ENCODE assay signal across 9 cellular contexts in the genomic region with DNA sequence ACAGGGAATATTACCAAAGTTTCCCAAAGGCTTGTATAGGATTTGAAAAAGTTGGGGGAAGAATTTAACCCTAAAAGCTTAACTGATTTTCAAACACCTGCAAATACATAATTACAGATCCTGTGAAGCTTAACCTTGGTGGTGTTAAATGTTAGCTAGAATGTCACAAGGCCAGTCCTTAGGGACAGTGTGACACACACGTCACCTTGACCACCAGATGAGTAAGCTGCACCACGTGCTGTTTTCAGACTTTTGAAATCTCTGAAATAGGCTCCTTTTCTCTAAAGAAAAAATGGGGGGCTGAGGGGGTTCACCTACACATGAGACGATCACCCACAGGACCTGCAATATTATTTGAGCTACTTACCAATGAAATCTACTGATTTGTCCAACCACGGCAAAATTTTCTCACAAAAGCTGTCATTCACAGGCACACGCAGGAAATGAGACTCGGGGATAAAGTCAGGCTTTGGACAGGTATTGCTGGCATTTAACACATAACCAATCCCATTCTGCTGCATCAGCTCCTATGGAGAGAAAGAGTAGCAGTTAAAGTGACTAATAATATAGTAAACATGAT.
DNase-seq lines count a peak whose midpoint lies in the region; ATAC-seq, FAIRE-seq and TF ChIP-seq lines count a peak whose summit lies in the region.
"Had no signal": no experiment of that assay in that cellular context is flagged by ENCODE, and none has a peak within 500 bp of the region (broad histone marks: within the 10 kb centered on the region; RNA-seq: fewer than 3 reads in every experiment).

No MANE protein-coding gene starts in this region.

- WGBS in GM12878 (ENCODE audit: insufficient coverage, insufficient replicate concordance, low lambda C conversion rate, missing lambda C conversion rate), result 35% methylated on average over 6 of the region's 6 CpGs

- H3K27me3 ChIP-seq in GM06990 (replicated peaks; ENCODE audit: control insufficient read depth, insufficient read depth, low read length) (no peaks in the 10 kb centered on the region), GM12878 (replicated peaks in 1 of 2; ENCODE audit: control insufficient read depth in 2 of 2, insufficient read depth in 2 of 2, low read length in 1 of 2) (no peaks in the 10 kb centered on the region), osteoblast (ENCODE audit: insufficient read depth, low read length) (no peaks in the 10 kb centered on the region), breast epithelium (no peaks in the 10 kb centered on the region)

- RAD21 ChIA-PET in GM12878 (lab: Charles Lee; ENCODE audit: unreplicated experiment), result interaction anchor here (0.7 to 3.9 kb wide), 39 partner anchors 8 to 907 kb away, joined by 3 to 56 read pairs (median 4); no protein-coding TSS in a partner anchor

- POLR2A ChIA-PET in GM12878 (lab: Charles Lee), result interaction anchor here (0.6 to 5.2 kb wide), 17 partner anchors 11 to 217 kb away, joined by 3 to 51 read pairs (median 4); a partner anchor contains a TSS

- ATAC-seq in GM19372 (IDR thresholded peaks at IDR 0.05; ENCODE audit: low read depth, unreplicated experiment) (peak; percentile 87), HG03095 (IDR thresholded peaks at IDR 0.05; ENCODE audit: unreplicated experiment) (peak; percentile 66), GM12878 (peak; percentile 93), HG03039 (IDR thresholded peaks at IDR 0.05; ENCODE audit: unreplicated experiment) (no peak)

- TF ChIP-seq CTCF in GM06990 (IDR thresholded peaks at IDR 0.05; ENCODE audit: insufficient read depth, low read length, poor library complexity, severe bottlenecking), result no peak
- TF ChIP-seq CTCF in GM12878 (IDR thresholded peaks at IDR 0.05 in 2 of 3, conservative IDR thresholded peaks at IDR 0.05 in 1 of 3; ENCODE audit: control insufficient read depth in 2 of 3, extremely low read depth in 1 of 3, insufficient read depth in 1 of 3, low read depth in 3 of 3, low read length in 3 of 3), result no peak
- TF ChIP-seq CTCF in osteoblast (IDR thresholded peaks at IDR 0.05; ENCODE audit: extremely low read depth, low read depth, low read length), result no peak
- no peak for TF ChIP-seq CTCF in breast epithelium (IDR thresholded peaks at IDR 0.05)

- H2AFZ ChIP-seq in GM12878 (ENCODE audit: control insufficient read depth, low read depth, low read length) (no peak overlapping the region; the same call in 1 of the 2 replicates), osteoblast (ENCODE audit: low read length) (no peak overlapping the region)

- in situ Hi-C loops in GM12878 (cut with MboI), result no loop called here

- peak; percentile 96 to 98 for TF ChIP-seq EP300 in GM12878 (IDR thresholded peaks at IDR 0.05; ENCODE audit: borderline replicate concordance in 1 of 2, control insufficient read depth in 1 of 2, low read depth in 2 of 2, low read length in 2 of 2)

- H3K9me3 ChIP-seq in GM12878 (replicated peaks; ENCODE audit: control insufficient read depth, insufficient read depth, low read length) (no peaks in the 10 kb centered on the region), osteoblast (ENCODE audit: low read depth, low read length) (no peaks in the 10 kb centered on the region), breast epithelium (no peaks in the 10 kb centered on the region)

- peak; percentile 75 for FAIRE-seq in GM12878 (lab: Jason Lieb, UNC)

- peak; percentile 28 for DNase-seq in GM06990 (ENCODE audit: extremely low read depth, insufficient read length)
- peak; percentile 57 for DNase-seq in GM12878 (ENCODE audit: low read depth, low spot score)
- no peak for DNase-seq in SK-N-DZ (ENCODE audit: low spot score)
- no peak for DNase-seq in osteoblast (ENCODE audit: insufficient read length, low spot score, missing footprints)
- DNase-seq in breast epithelium (ENCODE audit: low spot score in 2 of 2), result no peak
- DNase-seq: DMS 273 treated with DMSO at 0.1 percent for 48 hours had no signal

- intact Hi-C loops in GM12878 (cut with micrococcal nuclease; ENCODE audit: unreplicated experiment), result loop anchor here (1.0 kb wide), 1 partner anchor 20 kb away; no protein-coding TSS in a partner anchor
- intact Hi-C loops in breast epithelium (cut with DNase I; ENCODE audit: low total_unique reads), result no loop called here

- BruUV-seq in GM12878 (replicated peaks; lab: Mats Ljungman, UMichigan), result no TSS peak

- H3K4me3 ChIP-seq in GM06990 (replicated peaks; ENCODE audit: low read depth, low read length) (no peak overlapping the region), GM12878 (no peak overlapping the region), osteoblast (ENCODE audit: insufficient read depth, low read length) (no peak overlapping the region), breast epithelium (no peak overlapping the region)

- TF ChIP-seq RAD21 in GM12878 (IDR thresholded peaks at IDR 0.05; ENCODE audit: insufficient read depth, low read depth, low read length), result no peak

- peaks cover 19% of the 10 kb centered on the region for H3K4me1 ChIP-seq in GM12878 (ENCODE audit: control insufficient read depth, insufficient read depth, low read length)
- no peaks in the 10 kb centered on the region for H3K4me1 ChIP-seq in osteoblast (ENCODE audit: insufficient read depth, low read length)
- H3K4me1 ChIP-seq in breast epithelium, result no peaks in the 10 kb centered on the region

- peaks cover 2% of the 10 kb centered on the region for H3K79me2 ChIP-seq in GM12878 (ENCODE audit: control insufficient read depth, insufficient read depth, low read length)
- no peaks in the 10 kb centered on the region for H3K79me2 ChIP-seq in osteoblast (ENCODE audit: insufficient read depth, low read length)

- CTCF ChIA-PET in GM12878 (lab: Yijun Ruan, JAX), result interaction anchor here (0.8 to 10.6 kb wide), 13 partner anchors 9 to 250 kb away, joined by 3 to 72 read pairs (median 5); no protein-coding TSS in a partner anchor

- H3K27ac ChIP-seq in GM12878 (ENCODE audit: control insufficient read depth, insufficient read depth) (peak overlapping the region; percentile 58), osteoblast (ENCODE audit: low read depth, low read length) (no peak overlapping the region), breast epithelium (no peak overlapping the region)

- TF ChIP-seq POLR2A in GM12878 (IDR thresholded peaks at IDR 0.05; ENCODE audit: low read depth, low read length) (no peak), breast epithelium (IDR thresholded peaks at IDR 0.05) (no peak)

- H3K36me3 ChIP-seq in GM06990 (ENCODE audit: control insufficient read depth, insufficient read depth, low read length), result peaks cover 3% of the 10 kb centered on the region
- H3K36me3 ChIP-seq in GM12878 (ENCODE audit: control insufficient read depth in 2 of 2, insufficient read depth in 2 of 2, low read length in 1 of 2), result peaks cover 9 to 18% of the 10 kb centered on the region in 2 experiments
- no peaks in the 10 kb centered on the region for H3K36me3 ChIP-seq in osteoblast (ENCODE audit: insufficient read depth, low read length)
- no peaks in the 10 kb centered on the region for H3K36me3 ChIP-seq in breast epithelium

- SMC1A ChIA-PET in GM12878 (lab: Charles Lee; ENCODE audit: uncharacterized antibody, unreplicated experiment), result interaction anchor here (0.7 to 8.3 kb wide), 29 partner anchors 9 to 251 kb away, joined by 3 to 98 read pairs (median 4); a partner anchor contains a TSS

- H3K4me2 ChIP-seq in GM12878 (ENCODE audit: control insufficient read depth, insufficient read depth) (0 out of 2 replicates have a peak overlapping the region, but pooled peaks have one; percentile 13), osteoblast (ENCODE audit: insufficient read depth, low read length) (no peak overlapping the region)

- H4K20me1 ChIP-seq in GM12878 (ENCODE audit: control insufficient read depth, insufficient read depth) (no peaks in the 10 kb centered on the region), osteoblast (ENCODE audit: insufficient read depth, low read length) (no peaks in the 10 kb centered on the region)

- H3K9ac ChIP-seq in GM12878 (ENCODE audit: control insufficient read depth, insufficient read depth, low read length), result peak overlapping the region; percentile 35; the same call in 1 of the 2 replicates

TF ChIP-seq in GM12878, 131 proteins besides CTCF, POLR2A, EP300 and RAD21 (continues in another document):
- TF ChIP-seq MYB (IDR thresholded peaks at IDR 0.05; ENCODE audit: borderline replicate concordance, low read depth, low read length), result peak; percentile 80
- TF ChIP-seq MEF2A (IDR thresholded peaks at IDR 0.05; ENCODE audit: insufficient read depth, low read depth, low read length), result no peak
- no peak for TF ChIP-seq SPI1 (IDR thresholded peaks at IDR 0.05; ENCODE audit: borderline replicate concordance, insufficient read depth, low read depth, low read length)
- TF ChIP-seq, protein P1, sequence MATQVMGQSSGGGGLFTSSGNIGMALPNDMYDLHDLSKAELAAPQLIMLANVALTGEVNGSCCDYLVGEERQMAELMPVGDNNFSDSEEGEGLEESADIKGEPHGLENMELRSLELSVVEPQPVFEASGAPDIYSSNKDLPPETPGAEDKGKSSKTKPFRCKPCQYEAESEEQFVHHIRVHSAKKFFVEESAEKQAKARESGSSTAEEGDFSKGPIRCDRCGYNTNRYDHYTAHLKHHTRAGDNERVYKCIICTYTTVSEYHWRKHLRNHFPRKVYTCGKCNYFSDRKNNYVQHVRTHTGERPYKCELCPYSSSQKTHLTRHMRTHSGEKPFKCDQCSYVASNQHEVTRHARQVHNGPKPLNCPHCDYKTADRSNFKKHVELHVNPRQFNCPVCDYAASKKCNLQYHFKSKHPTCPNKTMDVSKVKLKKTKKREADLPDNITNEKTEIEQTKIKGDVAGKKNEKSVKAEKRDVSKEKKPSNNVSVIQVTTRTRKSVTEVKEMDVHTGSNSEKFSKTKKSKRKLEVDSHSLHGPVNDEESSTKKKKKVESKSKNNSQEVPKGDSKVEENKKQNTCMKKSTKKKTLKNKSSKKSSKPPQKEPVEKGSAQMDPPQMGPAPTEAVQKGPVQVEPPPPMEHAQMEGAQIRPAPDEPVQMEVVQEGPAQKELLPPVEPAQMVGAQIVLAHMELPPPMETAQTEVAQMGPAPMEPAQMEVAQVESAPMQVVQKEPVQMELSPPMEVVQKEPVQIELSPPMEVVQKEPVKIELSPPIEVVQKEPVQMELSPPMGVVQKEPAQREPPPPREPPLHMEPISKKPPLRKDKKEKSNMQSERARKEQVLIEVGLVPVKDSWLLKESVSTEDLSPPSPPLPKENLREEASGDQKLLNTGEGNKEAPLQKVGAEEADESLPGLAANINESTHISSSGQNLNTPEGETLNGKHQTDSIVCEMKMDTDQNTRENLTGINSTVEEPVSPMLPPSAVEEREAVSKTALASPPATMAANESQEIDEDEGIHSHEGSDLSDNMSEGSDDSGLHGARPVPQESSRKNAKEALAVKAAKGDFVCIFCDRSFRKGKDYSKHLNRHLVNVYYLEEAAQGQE (IDR thresholded peaks at IDR 0.05; ENCODE audit: low read depth, low read length), result no peak
- TF ChIP-seq TBL1XR1 (IDR thresholded peaks at IDR 0.05; ENCODE audit: low read depth, low read length), result 0 out of 2 replicates have a peak, but pooled peaks have one; percentile 49

Comparison
In these comparisons a context has a peak if more than half of its experiments do, and no peak if none do; other contexts are left out.
1. DNase-seq: peak in GM06990 (single experiment) and GM12878 (single experiment); none in SK-N-DZ (single experiment), osteoblast (single experiment) and breast epithelium (0 of 2).